Comparison of ENCODE assay signal across 11 cellular contexts in genomic region chr10:116393246-116393831, GRCh38. TPM values are rescaled to one million over a fixed set of nuclear protein-coding genes. Genes with fewer than 3 reads are reported as not detected.
"Had no signal": no experiment of that assay in that cellular context is flagged by ENCODE, and none has a peak within 500 bp of the region (broad histone marks: within the 10 kb centered on the region; RNA-seq: fewer than 3 reads in every experiment).

No MANE protein-coding gene starts in this region.

RNA-seq across cellular contexts. Expression of gene PNLIPRP3, which starts 34.3 kb away (rescaled TPM):
- total RNA-seq: naive thymus-derived CD4-positive, alpha-beta T cell; natural killer cell; osteocyte; posterior vena cava; pulmonary artery endothelial cell; right atrium auricular region; tibial nerve; urinary bladder had no signal
- polyA plus RNA-seq: naive thymus-derived CD4-positive, alpha-beta T cell; neural cell; pancreas; smooth muscle cell had no signal
